ENCODE assay signal across 20 cellular contexts in genomic region chr17:50181155-50181554, GRCh38. TPM values are rescaled to one million over a fixed set of nuclear protein-coding genes. Genes with fewer than 3 reads are reported as not detected.
A peak's percentile ranks its signal among the peaks of the same experiment; 100 is the strongest.
DNase-seq lines count a peak whose midpoint lies in the region; ATAC-seq, FAIRE-seq and TF ChIP-seq lines count a peak whose summit lies in the region.
"Had no signal": no experiment of that assay in that cellular context is flagged by ENCODE, and none has a peak within 500 bp of the region (broad histone marks: within the 10 kb centered on the region; RNA-seq: fewer than 3 reads in every experiment).

No MANE protein-coding gene starts in this region.

- no peaks in the 10 kb centered on the region for H3K36me3 ChIP-seq in BLaER1
- no peaks in the 10 kb centered on the region for H3K36me3 ChIP-seq in keratinocyte (ENCODE audit: control insufficient read depth in 2 of 2, extremely low read depth in 1 of 2, insufficient read depth in 2 of 2, low read length in 2 of 2)

- no peaks in the 10 kb centered on the region for H3K27me3 Mint-ChIP-seq in activated naive CD4-positive, alpha-beta T cell treated with anti-CD3 and anti-CD28 coated beads for 36 hours (ENCODE audit: low read depth)
- H3K27me3 Mint-ChIP-seq: activated B cell treated with CpG ODN at 0.5 μM for 24 hours had no signal

- H3K27ac Mint-ChIP-seq in activated naive CD4-positive, alpha-beta T cell treated with anti-CD3 and anti-CD28 coated beads for 36 hours = no peak overlapping the region

- H3K4me1 ChIP-seq in BLaER1 (peaks cover 93% of the 10 kb centered on the region), keratinocyte (ENCODE audit: control insufficient read depth, extremely low read depth, insufficient read depth, low read length) (peaks cover 48% of the 10 kb centered on the region)

- H3K9me3 ChIP-seq in BLaER1 (no peaks in the 10 kb centered on the region), keratinocyte (ENCODE audit: control insufficient read depth, low read depth, low read length) (no peaks in the 10 kb centered on the region)

- peak in 40 of 56 donors; percentile 12 to 89 (median 47) for DNase-seq in amygdala (lab: John Stamatoyannopoulos, UW)
- DNase-seq in keratinocyte (ENCODE audit: low read depth, low spot score) = no peak
- DNase-seq in sciatic nerve (ENCODE audit: low spot score) = no peak
- DNase-seq in NOMO-1 treated with DMSO at 0.1 percent for 48 hours (lab: John Stamatoyannopoulos, UW; ENCODE audit: unreplicated experiment) = no peak
- no peak for DNase-seq in NCI-H187 (lab: John Stamatoyannopoulos, UW)
- DNase-seq in activated naive CD4-positive, alpha-beta T cell treated with anti-CD3 and anti-CD28 coated beads for 36 hours = no peak
- DNase-seq: activated B cell treated with CpG ODN at 0.5 μM for 24 hours; activated gamma-delta T cell treated with Interleukin-2 at 50 U/mL for 16 hours; central memory CD4-positive, alpha-beta T cell; DMS 273 treated with DMSO at 0.1 percent for 48 hours; NCI-H1694 treated with DMSO at 0.1 percent for 48 hours; SW 1271 had no signal

- no peak for TF ChIP-seq CTCF in keratinocyte (optimal IDR thresholded peaks at IDR 0.05 in 1 of 3, IDR thresholded peaks at IDR 0.05 in 1 of 3, conservative IDR thresholded peaks at IDR 0.05 in 1 of 3; ENCODE audit: extremely low read depth in 1 of 3, insufficient read depth in 2 of 3, low read length in 3 of 3)

- H3K4me3 Mint-ChIP-seq in activated naive CD4-positive, alpha-beta T cell treated with anti-CD3 and anti-CD28 coated beads for 36 hours = no peak overlapping the region
- H3K4me3 Mint-ChIP-seq: activated B cell treated with CpG ODN at 0.5 μM for 24 hours had no signal

- ATAC-seq in sciatic nerve (peak; percentile 15), HG03196 (IDR thresholded peaks at IDR 0.05; ENCODE audit: unreplicated experiment) (no peak)
- ATAC-seq: foreskin keratinocyte had no signal

- CTCF ChIA-PET in activated naive CD4-positive, alpha-beta T cell treated with anti-CD3 and anti-CD28 coated beads for 36 hours (lab: Charles Lee) = interaction anchor here (1.3 kb wide), 2 partner anchors 19 kb away, joined by 3 to 4 read pairs; no protein-coding TSS in a partner anchor

- H2AFZ ChIP-seq in keratinocyte (ENCODE audit: control insufficient read depth, low read length) = no peak overlapping the region
- H2AFZ ChIP-seq: parathyroid adenoma had no signal

- dilution Hi-C loops in keratinocyte (cut with MboI; ENCODE audit: extremely low pct_ligation_motif_present, low sequenced_read_pairs) = no loop called here

- no peak for FAIRE-seq in keratinocyte (lab: Jason Lieb, UNC)
- FAIRE-seq: endometrium, GM18507, GM19239 had no signal

- no peaks in the 10 kb centered on the region for H3K36me3 Mint-ChIP-seq in activated naive CD4-positive, alpha-beta T cell treated with anti-CD3 and anti-CD28 coated beads for 36 hours (ENCODE audit: low read depth)

- H3K4me3 ChIP-seq in BLaER1 (no peak overlapping the region), keratinocyte (ENCODE audit: control insufficient read depth in 2 of 3, extremely low read depth in 1 of 3, insufficient read depth in 2 of 3, low read depth in 1 of 3, low read length in 3 of 3) (no peak overlapping the region)

- H3K9me3 Mint-ChIP-seq in activated naive CD4-positive, alpha-beta T cell treated with anti-CD3 and anti-CD28 coated beads for 36 hours = no peaks in the 10 kb centered on the region
- H3K9me3 Mint-ChIP-seq: activated B cell treated with CpG ODN at 0.5 μM for 24 hours had no signal

- no peaks in the 10 kb centered on the region for H3K9me1 ChIP-seq in keratinocyte (ENCODE audit: control insufficient read depth, extremely low read depth, insufficient read depth, low read length)

- H4K20me1 ChIP-seq in BLaER1 (no peaks in the 10 kb centered on the region), keratinocyte (ENCODE audit: control insufficient read depth, extremely low read depth, insufficient read depth, low read length) (no peaks in the 10 kb centered on the region)

- H3K27me3 ChIP-seq in BLaER1 = no peaks in the 10 kb centered on the region
- H3K27me3 ChIP-seq in keratinocyte (ENCODE audit: control insufficient read depth, extremely low read depth, insufficient read depth, low read length) = no peaks in the 10 kb centered on the region
- H3K27me3 ChIP-seq: foreskin keratinocyte had no signal

- no peaks in the 10 kb centered on the region for H3K79me2 ChIP-seq in keratinocyte (ENCODE audit: control insufficient read depth, insufficient read depth, low read length)
- H3K79me2 ChIP-seq: parathyroid adenoma had no signal

- intact Hi-C loops in sciatic nerve (cut with DNase I) = no loop called here
- intact Hi-C loops in activated naive CD4-positive, alpha-beta T cell treated with anti-CD3 and anti-CD28 coated beads for 36 hours (cut with micrococcal nuclease) = no loop called here

- H3K27ac ChIP-seq in BLaER1 (peak overlapping the region; percentile 54), keratinocyte (ENCODE audit: control insufficient read depth, insufficient read depth, low read length) (no peak overlapping the region)
- H3K27ac ChIP-seq: foreskin keratinocyte, parathyroid adenoma had no signal

- H3K4me1 Mint-ChIP-seq in activated naive CD4-positive, alpha-beta T cell treated with anti-CD3 and anti-CD28 coated beads for 36 hours (ENCODE audit: low read depth) = peaks cover 27% of the 10 kb centered on the region

- H3K4me2 ChIP-seq in BLaER1 = peak overlapping the region; percentile 92
- H3K4me2 ChIP-seq in keratinocyte (ENCODE audit: control insufficient read depth, extremely low read depth, insufficient read depth, low read depth, low read length) = peak overlapping the region; percentile 27

- H3K9ac ChIP-seq in BLaER1 = peak overlapping the region; percentile 32; the same call in 1 of the 2 replicates
- peak overlapping the region; percentile 13 for H3K9ac ChIP-seq in keratinocyte (ENCODE audit: control insufficient read depth, extremely low read depth, insufficient read depth, low read length)
- H3K9ac ChIP-seq: parathyroid adenoma had no signal

RNA-seq across cellular contexts. Expression of gene SGCA, which starts 15.3 kb away (rescaled TPM):
- polyA plus RNA-seq in keratinocyte = not detected in 3 replicates
- not detected for polyA plus RNA-seq in keratinocyte (2011; ENCODE audit: low read depth)
- not detected in 2 replicates for polyA plus RNA-seq in keratinocyte (2011; cell fraction: cytosol; rRNA removed)
- polyA plus RNA-seq in keratinocyte (2011; cell fraction: nucleus; rRNA removed) = not detected in 2 replicates
- polyA plus RNA-seq in keratinocyte (2012; ENCODE audit: low replicate concordance) = not detected in 2 replicates
- not detected in 3 replicates for polyA minus RNA-seq in keratinocyte
- not detected for polyA minus RNA-seq in keratinocyte (2011; cell fraction: cytosol; rRNA and poly(A)+ RNA removed)
- not detected in 2 replicates for polyA minus RNA-seq in keratinocyte (2011; cell fraction: nucleus; rRNA and poly(A)+ RNA removed)
- 3.5 TPM for total RNA-seq in sciatic nerve
- under 1 TPM in 1 of 2 experiments, not detected in 1; 0.14 TPM for total RNA-seq in activated naive CD4-positive, alpha-beta T cell treated with anti-CD3 and anti-CD28 coated beads for 36 hours
- total RNA-seq: foreskin keratinocyte, NCI-H460 had no signal
- polyA plus RNA-seq: foreskin keratinocyte had no signal

RNA-seq across cellular contexts. Expression of gene COL1A1, which starts 20.3 kb away (rescaled TPM):
- polyA plus RNA-seq in keratinocyte = 0.55 to 2.3 TPM (median 1.4 TPM) in 3 replicates
- polyA plus RNA-seq in keratinocyte (2011; ENCODE audit: low read depth) = 8.2 TPM
- 0.72 and 2.0 TPM in 2 replicates for polyA plus RNA-seq in keratinocyte (2011; cell fraction: cytosol; rRNA removed)
- 13.9 and 21.5 TPM in 2 replicates for polyA plus RNA-seq in keratinocyte (2011; cell fraction: nucleus; rRNA removed)
- 3.5 and 14.3 TPM in 2 replicates for polyA plus RNA-seq in keratinocyte (2012; ENCODE audit: low replicate concordance)
- 2.0 to 28.2 TPM (median 4.1 TPM) in 3 replicates for polyA minus RNA-seq in keratinocyte
- polyA minus RNA-seq in keratinocyte (2011; cell fraction: cytosol; rRNA and poly(A)+ RNA removed) = 6.5 TPM
- 9.9 and 10.6 TPM in 2 replicates for polyA minus RNA-seq in keratinocyte (2011; cell fraction: nucleus; rRNA and poly(A)+ RNA removed)
- 262 TPM for total RNA-seq in sciatic nerve
- total RNA-seq in activated naive CD4-positive, alpha-beta T cell treated with anti-CD3 and anti-CD28 coated beads for 36 hours = 1 to 10 TPM in 1 of 2 experiments, under 1 TPM in 1; 0.95 to 1.7 TPM

RNA-seq across cellular contexts. Expression of gene PPP1R9B, which starts 30.7 kb away (rescaled TPM):
- polyA plus RNA-seq in keratinocyte = 15.2 to 18.2 TPM (median 16.1 TPM) in 3 replicates
- polyA plus RNA-seq in keratinocyte (2011; ENCODE audit: low read depth) = 22.8 TPM
- 8.3 and 13.7 TPM in 2 replicates for polyA plus RNA-seq in keratinocyte (2011; cell fraction: cytosol; rRNA removed)
- 28.4 and 30.6 TPM in 2 replicates for polyA plus RNA-seq in keratinocyte (2011; cell fraction: nucleus; rRNA removed)
- polyA plus RNA-seq in keratinocyte (2012; ENCODE audit: low replicate concordance) = 14.4 and 28.8 TPM in 2 replicates
- polyA minus RNA-seq in keratinocyte = 16.8 to 19.3 TPM (median 18.8 TPM) in 3 replicates
- 31.7 TPM for polyA minus RNA-seq in keratinocyte (2011; cell fraction: cytosol; rRNA and poly(A)+ RNA removed)
- 12.8 and 15.4 TPM in 2 replicates for polyA minus RNA-seq in keratinocyte (2011; cell fraction: nucleus; rRNA and poly(A)+ RNA removed)
- total RNA-seq in sciatic nerve = 58.8 TPM
- total RNA-seq in activated naive CD4-positive, alpha-beta T cell treated with anti-CD3 and anti-CD28 coated beads for 36 hours = 10 to 100 TPM; 67.7 TPM

RNA-seq across cellular contexts. Expression of gene SAMD14, which starts 51.2 kb away (rescaled TPM):
- 0.02 to 0.06 TPM in 2 of 3 replicates, not detected in the other for polyA plus RNA-seq in keratinocyte
- polyA plus RNA-seq in keratinocyte (2011; ENCODE audit: low read depth) = not detected
- 0.06 TPM in 1 of 2 replicates, not detected in the other for polyA plus RNA-seq in keratinocyte (2011; cell fraction: cytosol; rRNA removed)
- 0.10 and 0.24 TPM in 2 replicates for polyA plus RNA-seq in keratinocyte (2011; cell fraction: nucleus; rRNA removed)
- 0.08 and 0.16 TPM in 2 replicates for polyA plus RNA-seq in keratinocyte (2012; ENCODE audit: low replicate concordance)
- polyA minus RNA-seq in keratinocyte = not detected in 3 replicates
- polyA minus RNA-seq in keratinocyte (2011; cell fraction: cytosol; rRNA and poly(A)+ RNA removed) = not detected
- polyA minus RNA-seq in keratinocyte (2011; cell fraction: nucleus; rRNA and poly(A)+ RNA removed) = not detected in 2 replicates
- total RNA-seq in sciatic nerve = 2.5 TPM
- 1 to 10 TPM; 1.1 to 1.3 TPM for total RNA-seq in activated naive CD4-positive, alpha-beta T cell treated with anti-CD3 and anti-CD28 coated beads for 36 hours
- total RNA-seq: NCI-H460 had no signal

Comparison
In these comparisons a context has a peak if more than half of its experiments do, and no peak if none do; other contexts are left out.
1. DNase-seq: peak in amygdala (40 of 56); none in keratinocyte (single experiment), sciatic nerve (single experiment), NOMO-1 treated with DMSO at 0.1 percent for 48 hours (single experiment), NCI-H187 (0 of 2) and activated naive CD4-positive, alpha-beta T cell treated with anti-CD3 and anti-CD28 coated beads for 36 hours (single experiment).
2. RNA of gene COL1A1, which starts 20.3 kb away (total RNA-seq): 262 TPM in sciatic nerve (single experiment); 0.95 to 1.7 TPM in activated naive CD4-positive, alpha-beta T cell treated with anti-CD3 and anti-CD28 coated beads for 36 hours; every median in the first group is over 10 times any median in the second.